Comparison of ENCODE assay signal across 30 cellular contexts in the genomic region with DNA sequence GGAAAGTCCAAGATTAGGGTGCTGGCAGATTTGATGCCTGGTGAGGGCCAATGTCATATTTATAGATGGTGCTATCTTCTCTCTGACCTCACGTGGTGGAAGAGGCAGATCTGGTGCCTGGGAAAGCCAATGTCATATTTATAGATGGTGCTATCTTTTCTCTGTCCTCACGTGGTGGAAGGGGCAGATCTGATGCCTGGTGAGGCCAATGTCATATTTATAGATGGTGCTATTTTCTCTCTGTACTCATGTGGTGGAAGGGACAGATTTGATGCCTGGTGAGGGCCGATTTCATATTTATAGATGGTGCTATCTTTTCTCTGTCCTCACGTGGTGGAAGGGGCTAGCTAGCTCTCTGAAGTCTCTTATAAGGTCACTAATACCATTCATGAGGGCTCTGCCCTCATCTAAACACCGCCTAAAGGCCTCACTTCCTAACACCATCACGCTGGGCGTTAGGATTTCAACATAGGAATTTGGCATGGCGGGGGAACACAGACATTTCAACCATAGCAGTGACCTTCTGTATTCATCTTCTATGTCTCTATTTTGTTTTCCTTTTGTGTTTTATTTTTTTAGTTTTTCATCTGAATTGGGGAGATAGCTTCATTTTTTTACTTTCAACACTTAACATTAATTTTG.
"Had no signal": no experiment of that assay in that cellular context is flagged by ENCODE, and none has a peak within 500 bp of the region (broad histone marks: within the 10 kb centered on the region; RNA-seq: fewer than 3 reads in every experiment).

No MANE protein-coding gene starts in this region.

- H3K36me3 ChIP-seq: adrenal gland, colonic mucosa, esophagus squamous epithelium, gastroesophageal sphincter had no signal

- DNase-seq: activated CD4-positive, alpha-beta memory T cell treated with anti-CD3 and anti-CD28 coated beads for 36 hours; activated CD4-positive, alpha-beta T cell treated with anti-CD3 and anti-CD28 coated beads for 36 hours; activated CD4-positive, alpha-beta T cell treated with anti-CD3 and anti-CD28 coated beads, Interleukin-2, amount 10 ng/mL, durations not matched to agents 24 days and 14 days; activated CD4-positive, CD25-positive, alpha-beta regulatory T cell; activated CD4-positive, CD25-positive, alpha-beta regulatory T cell treated with anti-CD3 and anti-CD28 coated beads, Interleukin-2, amount 50 U/mL, for 72 hours; activated CD8-positive, alpha-beta memory T cell treated with anti-CD3 and anti-CD28 coated beads, Interleukin-2, amount 10 ng/mL, durations not matched to agents 7 days and 5 days; activated CD8-positive, alpha-beta memory T cell treated with anti-CD3 and anti-CD28 coated beads, Interleukin-2, amount 50 U/mL, for 4 hours; activated CD8-positive, alpha-beta T cell treated with anti-CD3 and anti-CD28 coated beads, Interleukin-2, amount 10 ng/mL, durations not matched to agents 7 days and 5 days; activated effector memory CD4-positive, alpha-beta T cell treated with anti-CD3 and anti-CD28 coated beads, Interleukin-2, amount 50 U/mL, for 16 hours; activated naive CD4-positive, alpha-beta T cell treated with anti-CD3 and anti-CD28 coated beads for 36 hours; activated naive CD8-positive, alpha-beta T cell treated with anti-CD3 and anti-CD28 coated beads for 36 hours; activated naive CD8-positive, alpha-beta T cell treated with anti-CD3 and anti-CD28 coated beads, Interleukin-2, amount 50 U/mL, for 24 hours; activated T-cell treated with anti-CD3 and anti-CD28 coated beads, Interleukin-2, amount 50 U/mL, for 1 hour; activated T-cell treated with anti-CD3 and anti-CD28 coated beads, Interleukin-2, amount 50 U/mL, for 48 hours; adrenal gland; amygdala; aorta; body of pancreas; central memory CD4-positive, alpha-beta T cell; cerebellar nuclear complex; colonic mucosa; effector CD8-positive, alpha-beta T cell; esophagus squamous epithelium; foreskin melanocyte; T-helper 2 cell had no signal

- H3K9me3 Mint-ChIP-seq: activated CD4-positive, alpha-beta T cell treated with anti-CD3 and anti-CD28 coated beads, Interleukin-2, amount 10 ng/mL, durations not matched to agents 24 days and 14 days; activated naive CD8-positive, alpha-beta T cell treated with anti-CD3 and anti-CD28 coated beads, Interleukin-2, amount 50 U/mL, for 24 hours had no signal

- H3K27ac Mint-ChIP-seq: activated CD4-positive, alpha-beta memory T cell treated with anti-CD3 and anti-CD28 coated beads for 36 hours; activated CD4-positive, alpha-beta T cell treated with anti-CD3 and anti-CD28 coated beads for 36 hours; activated CD4-positive, alpha-beta T cell treated with anti-CD3 and anti-CD28 coated beads, Interleukin-2, amount 10 ng/mL, durations not matched to agents 24 days and 14 days; activated CD8-positive, alpha-beta memory T cell treated with anti-CD3 and anti-CD28 coated beads, Interleukin-2, amount 10 ng/mL, durations not matched to agents 7 days and 5 days; activated CD8-positive, alpha-beta T cell treated with anti-CD3 and anti-CD28 coated beads, Interleukin-2, amount 10 ng/mL, durations not matched to agents 7 days and 5 days; activated naive CD4-positive, alpha-beta T cell treated with anti-CD3 and anti-CD28 coated beads for 36 hours; activated naive CD4-positive, alpha-beta T cell treated with anti-CD3 and anti-CD28 coated beads, Interleukin-2, amount 50 U/mL, for 24 hours; activated naive CD8-positive, alpha-beta T cell treated with anti-CD3 and anti-CD28 coated beads for 36 hours; activated naive CD8-positive, alpha-beta T cell treated with anti-CD3 and anti-CD28 coated beads, Interleukin-2, amount 50 U/mL, for 24 hours; activated T-helper 1 cell treated with anti-CD3 and anti-CD28 coated beads, Interleukin-12 subunit alpha, Interleukin-12 subunit beta, Interleukin-2, Interleukin-4 antibody, amounts not matched to agents 30 ng/mL and 10 ng/mL and 1 ng/mL, durations not matched to agents 14 hours and 24 hours and 36 hours; activated T-helper 2 cell treated with anti-CD3 and anti-CD28 coated beads, Interferon-gamma antibody, Interleukin-2, Interleukin-4, amounts not matched to agents 10 μg/mL and 5 μg/mL and 100 μg/mL, durations not matched to agents 14 hours and 24 hours and 36 hours had no signal

- ATAC-seq: activated CD4-positive, alpha-beta T cell treated with anti-CD3 and anti-CD28 coated beads for 36 hours; activated CD8-positive, alpha-beta memory T cell treated with anti-CD3 and anti-CD28 coated beads, Interleukin-2, amount 10 ng/mL, durations not matched to agents 7 days and 5 days; activated CD8-positive, alpha-beta T cell treated with anti-CD3 and anti-CD28 coated beads, Interleukin-2, amount 10 ng/mL, durations not matched to agents 7 days and 5 days; activated naive CD8-positive, alpha-beta T cell treated with anti-CD3 and anti-CD28 coated beads, Interleukin-2, amount 50 U/mL, for 24 hours; body of pancreas; gastroesophageal sphincter had no signal

- H3K27ac ChIP-seq: adrenal gland, body of pancreas, colonic mucosa, epithelial cell of prostate, esophagus squamous epithelium, gastroesophageal sphincter had no signal

- H3K4me1 Mint-ChIP-seq: activated CD4-positive, alpha-beta T cell treated with anti-CD3 and anti-CD28 coated beads for 36 hours; activated CD4-positive, alpha-beta T cell treated with anti-CD3 and anti-CD28 coated beads, Interleukin-2, amount 10 ng/mL, durations not matched to agents 24 days and 14 days; activated CD8-positive, alpha-beta memory T cell treated with anti-CD3 and anti-CD28 coated beads, Interleukin-2, amount 10 ng/mL, durations not matched to agents 7 days and 5 days; activated naive CD4-positive, alpha-beta T cell treated with anti-CD3 and anti-CD28 coated beads, Interleukin-2, amount 50 U/mL, for 24 hours; activated naive CD8-positive, alpha-beta T cell treated with anti-CD3 and anti-CD28 coated beads for 36 hours; activated naive CD8-positive, alpha-beta T cell treated with anti-CD3 and anti-CD28 coated beads, Interleukin-2, amount 50 U/mL, for 24 hours had no signal

- H3K27me3 Mint-ChIP-seq: activated CD4-positive, alpha-beta memory T cell treated with anti-CD3 and anti-CD28 coated beads for 36 hours; activated CD4-positive, alpha-beta T cell treated with anti-CD3 and anti-CD28 coated beads for 36 hours; activated CD4-positive, alpha-beta T cell treated with anti-CD3 and anti-CD28 coated beads, Interleukin-2, amount 10 ng/mL, durations not matched to agents 24 days and 14 days; activated CD8-positive, alpha-beta memory T cell treated with anti-CD3 and anti-CD28 coated beads, Interleukin-2, amount 10 ng/mL, durations not matched to agents 7 days and 5 days; activated naive CD4-positive, alpha-beta T cell treated with anti-CD3 and anti-CD28 coated beads, Interleukin-2, amount 50 U/mL, for 24 hours; activated naive CD8-positive, alpha-beta T cell treated with anti-CD3 and anti-CD28 coated beads for 36 hours; activated naive CD8-positive, alpha-beta T cell treated with anti-CD3 and anti-CD28 coated beads, Interleukin-2, amount 50 U/mL, for 24 hours had no signal

- H3K4me1 ChIP-seq: adrenal gland, body of pancreas, colonic mucosa, esophagus squamous epithelium, gastroesophageal sphincter had no signal

- H3K4me3 Mint-ChIP-seq: activated CD4-positive, alpha-beta memory T cell treated with anti-CD3 and anti-CD28 coated beads for 36 hours; activated CD4-positive, alpha-beta T cell treated with anti-CD3 and anti-CD28 coated beads for 36 hours; activated CD4-positive, alpha-beta T cell treated with anti-CD3 and anti-CD28 coated beads, Interleukin-2, amount 10 ng/mL, durations not matched to agents 24 days and 14 days; activated CD8-positive, alpha-beta memory T cell treated with anti-CD3 and anti-CD28 coated beads, Interleukin-2, amount 10 ng/mL, durations not matched to agents 7 days and 5 days; activated CD8-positive, alpha-beta T cell treated with anti-CD3 and anti-CD28 coated beads, Interleukin-2, amount 10 ng/mL, durations not matched to agents 7 days and 5 days; activated naive CD4-positive, alpha-beta T cell treated with anti-CD3 and anti-CD28 coated beads for 36 hours; activated naive CD4-positive, alpha-beta T cell treated with anti-CD3 and anti-CD28 coated beads, Interleukin-2, amount 50 U/mL, for 24 hours; activated naive CD8-positive, alpha-beta T cell treated with anti-CD3 and anti-CD28 coated beads for 36 hours; activated naive CD8-positive, alpha-beta T cell treated with anti-CD3 and anti-CD28 coated beads, Interleukin-2, amount 50 U/mL, for 24 hours; activated T-helper 1 cell treated with anti-CD3 and anti-CD28 coated beads, Interleukin-12 subunit alpha, Interleukin-12 subunit beta, Interleukin-2, Interleukin-4 antibody, amounts not matched to agents 30 ng/mL and 10 ng/mL and 1 ng/mL, durations not matched to agents 14 hours and 24 hours and 36 hours had no signal

- H3K36me3 Mint-ChIP-seq: activated CD4-positive, alpha-beta memory T cell treated with anti-CD3 and anti-CD28 coated beads for 36 hours; activated CD8-positive, alpha-beta memory T cell treated with anti-CD3 and anti-CD28 coated beads, Interleukin-2, amount 10 ng/mL, durations not matched to agents 7 days and 5 days; activated naive CD4-positive, alpha-beta T cell treated with anti-CD3 and anti-CD28 coated beads, Interleukin-2, amount 50 U/mL, for 24 hours; activated naive CD8-positive, alpha-beta T cell treated with anti-CD3 and anti-CD28 coated beads for 36 hours had no signal

- H3K9me3 ChIP-seq: adrenal gland, body of pancreas, colonic mucosa, esophagus squamous epithelium, gastroesophageal sphincter had no signal

- H3K27me3 ChIP-seq: adrenal gland, body of pancreas, colonic mucosa, esophagus squamous epithelium, gastroesophageal sphincter had no signal

- H3K4me3 ChIP-seq: adrenal gland, body of pancreas, colonic mucosa, esophagus squamous epithelium, gastroesophageal sphincter had no signal
